ENCODE assay signal across 12 cellular contexts in genomic region chr10:36254191-36254590, GRCh38.
DNase-seq lines count a peak whose midpoint lies in the region; ATAC-seq, FAIRE-seq and TF ChIP-seq lines count a peak whose summit lies in the region.
"Had no signal": no experiment of that assay in that cellular context is flagged by ENCODE, and none has a peak within 500 bp of the region (broad histone marks: within the 10 kb centered on the region; RNA-seq: fewer than 3 reads in every experiment).

No MANE protein-coding gene starts in this region.

- TF ChIP-seq CTCF in LNCaP clone FGC (IDR thresholded peaks at IDR 0.05; ENCODE audit: control insufficient read depth, extremely low read depth, insufficient read depth) = no peak
- no peak for TF ChIP-seq CTCF in bronchial epithelial cell (IDR thresholded peaks at IDR 0.05; ENCODE audit: insufficient read depth, low read length, severe bottlenecking)
- TF ChIP-seq CTCF in testis (IDR thresholded peaks at IDR 0.05) = no peak
- TF ChIP-seq CTCF in GM10248 (IDR thresholded peaks at IDR 0.05; ENCODE audit: control extremely low read depth, extremely low read depth, low read depth, missing control alignments) = no peak

- intact Hi-C loops in left colon (cut with DNase I, micrococcal nuclease) (no loop called here), testis (cut with DNase I; ENCODE audit: low total_unique reads) (no loop called here)

- H3K9me3 ChIP-seq in testis = no peaks in the 10 kb centered on the region
- H3K9me3 ChIP-seq: upper lobe of right lung had no signal

- POLR2A ChIA-PET in GM10248 (lab: Yijun Ruan, JAX) = no interaction called here

- H3K4me3 ChIP-seq in LNCaP clone FGC (ENCODE audit: low read depth, low read length) (no peak overlapping the region), bronchial epithelial cell (ENCODE audit: low read depth, low read length) (no peak overlapping the region), testis (no peak overlapping the region)
- H3K4me3 ChIP-seq: upper lobe of right lung had no signal

- H3K27ac ChIP-seq in testis = no peak overlapping the region
- H3K27ac ChIP-seq: upper lobe of right lung had no signal

- 24 to 28% methylated on average over 3 of the region's 3 CpGs for WGBS in testis, 2 donors

- CTCF ChIA-PET in GM10248 (lab: Yijun Ruan, JAX) = no interaction called here

- no peak for ATAC-seq in left colon
- ATAC-seq in GM18861 (IDR thresholded peaks at IDR 0.05; ENCODE audit: unreplicated experiment) = no peak
- ATAC-seq: upper lobe of right lung had no signal

- H3K4me1 ChIP-seq in testis = peaks cover 11% of the 10 kb centered on the region
- H3K4me1 ChIP-seq: upper lobe of right lung had no signal

- TF ChIP-seq POLR2A in testis (IDR thresholded peaks at IDR 0.05) = no peak

- DNase-seq in LNCaP clone FGC (ENCODE audit: low read depth) (peak; percentile 38), bronchial epithelial cell (ENCODE audit: low read depth) (peak; percentile 39), left colon (peak; percentile 22 to 24), testis (peak; percentile 90), GM10248 (ENCODE audit: extremely low spot score) (no peak), Kasumi-1 (lab: John Stamatoyannopoulos, UW) (no peak)
- DNase-seq: activated CD8-positive, alpha-beta memory T cell treated with anti-CD3 and anti-CD28 coated beads, Interleukin-2, amount 50 U/mL, for 48 hours; NCI-H1436; upper lobe of right lung had no signal

- no peaks in the 10 kb centered on the region for H3K27me3 ChIP-seq in bronchial epithelial cell (ENCODE audit: control insufficient read depth, insufficient read depth, low read length)
- H3K27me3 ChIP-seq in testis = no peaks in the 10 kb centered on the region
- H3K27me3 ChIP-seq: upper lobe of right lung had no signal

- FAIRE-seq in bronchial epithelial cell (lab: Jason Lieb, UNC) = no peak
- FAIRE-seq: GM12892, TTC549 had no signal

- H3K36me3 ChIP-seq in bronchial epithelial cell (ENCODE audit: control insufficient read depth, insufficient read depth, low read length) (no peaks in the 10 kb centered on the region), testis (ENCODE audit: low read depth, missing control alignments) (no peaks in the 10 kb centered on the region)
- H3K36me3 ChIP-seq: upper lobe of right lung had no signal

Comparison
In these comparisons a context has a peak if more than half of its experiments do, and no peak if none do; other contexts are left out.
1. DNase-seq: peak in LNCaP clone FGC (single experiment), bronchial epithelial cell (single experiment), left colon (2 of 2) and testis (single experiment); none in GM10248 (single experiment) and Kasumi-1 (0 of 2).